8 cellular contexts compared by ENCODE assay signal in genomic region chr2:210072922-210073509, GRCh38.
DNase-seq lines count a peak whose midpoint lies in the region; ATAC-seq and TF ChIP-seq lines count a peak whose summit lies in the region.

No MANE protein-coding gene starts in this region.

- DNase-seq in NOMO-1 treated with DMSO at 0.1 percent for 48 hours (lab: John Stamatoyannopoulos, UW; ENCODE audit: unreplicated experiment) (peak; percentile 4), NOMO-1 treated with dmso at 0.1 percent for 144 hours (lab: John Stamatoyannopoulos, UW; ENCODE audit: unreplicated experiment) (no peak), LHCN-M2 (ENCODE audit: low read depth) (peak; percentile 42), kidney glomerular epithelial cell (lab: John Stamatoyannopoulos, UW) (peak; percentile 60), hypothalamus (lab: John Stamatoyannopoulos, UW) (no peak), ecto neural progenitor cell (ENCODE audit: low spot score) (no peak)

- H3K4me3 ChIP-seq in WI38 (ENCODE audit: low read depth, low read length), result no peak overlapping the region

- ATAC-seq in GM21825 (IDR thresholded peaks at IDR 0.05; ENCODE audit: unreplicated experiment), result peak; percentile 58

- TF ChIP-seq CTCF in WI38 (IDR thresholded peaks at IDR 0.05; ENCODE audit: low read depth, low read length), result peak; percentile 51; the same call in 1 of the 2 replicates

Comparison
In these comparisons a context has a peak if more than half of its experiments do, and no peak if none do; other contexts are left out.
1. DNase-seq: peak in NOMO-1 treated with DMSO at 0.1 percent for 48 hours (single experiment), LHCN-M2 (single experiment) and kidney glomerular epithelial cell (single experiment); none in NOMO-1 treated with dmso at 0.1 percent for 144 hours (single experiment), hypothalamus (0 of 51) and ecto neural progenitor cell (single experiment).